Comparison of ENCODE assay signal across 1 cellular context in genomic region chr1:153973071-153973470, GRCh38.
A peak's percentile ranks its signal among the peaks of the same experiment; 100 is the strongest.
TF ChIP-seq lines count a peak whose summit lies in the region.

No MANE protein-coding gene starts in this region.

TF ChIP-seq in HCT116, 20 proteins besides CTCF, POLR2A, EP300 and RAD21:
- TF ChIP-seq ATF3 (IDR thresholded peaks at IDR 0.05) (no peak), ZFX (IDR thresholded peaks at IDR 0.05) (no peak), FOSL1 (IDR thresholded peaks at IDR 0.05; ENCODE audit: low read depth) (no peak), POLR2AphosphoS5 (IDR thresholded peaks at IDR 0.05; ENCODE audit: low read depth, low read length) (peak; percentile 32; the same call in 1 of the 2 replicates)
